In genomic region chr3:62370112-62371031, GRCh38 we compare ENCODE assay signal across 18 cellular contexts.
DNase-seq lines count a peak whose midpoint lies in the region; ATAC-seq and TF ChIP-seq lines count a peak whose summit lies in the region.
"Had no signal": no experiment of that assay in that cellular context is flagged by ENCODE, and none has a peak within 500 bp of the region (broad histone marks: within the 10 kb centered on the region; RNA-seq: fewer than 3 reads in every experiment).

No MANE protein-coding gene starts in this region.

- peaks cover 84% of the 10 kb centered on the region for H3K27me3 Mint-ChIP-seq in stimulated activated naive CD8-positive, alpha-beta T cell treated with anti-CD3 and anti-CD28 coated beads, Interleukin-15, Interleukin-2, amounts not matched to agents 100 ng/mL and 50 ng/mL, for 24 hours

- POLR2A ChIA-PET in RWPE1 (lab: Yijun Ruan, JAX; ENCODE audit: low non-redundant PET) = no interaction called here

- ATAC-seq in stimulated activated naive CD8-positive, alpha-beta T cell treated with anti-CD3 and anti-CD28 coated beads, Interleukin-15, Interleukin-2, amounts not matched to agents 100 U/mL and 50 U/mL, for 24 hours = no peak
- ATAC-seq in HG03469 (IDR thresholded peaks at IDR 0.05; ENCODE audit: unreplicated experiment) = no peak
- ATAC-seq: right cardiac atrium had no signal

- no peak overlapping the region for H3K27ac ChIP-seq in RWPE1
- H3K27ac ChIP-seq: cardiac muscle cell, tibial nerve had no signal

- no peaks in the 10 kb centered on the region for H3K9me3 Mint-ChIP-seq in stimulated activated naive CD8-positive, alpha-beta T cell treated with anti-CD3 and anti-CD28 coated beads, Interleukin-15, Interleukin-2, amounts not matched to agents 100 ng/mL and 50 ng/mL, for 24 hours

- no peak overlapping the region for H3K27ac Mint-ChIP-seq in stimulated activated naive CD8-positive, alpha-beta T cell treated with anti-CD3 and anti-CD28 coated beads, Interleukin-15, Interleukin-2, amounts not matched to agents 100 ng/mL and 50 ng/mL, for 24 hours
- H3K27ac Mint-ChIP-seq: CD4-positive, alpha-beta memory T cell; immature natural killer cell had no signal

- DNase-seq in stimulated activated naive CD8-positive, alpha-beta T cell treated with anti-CD3 and anti-CD28 coated beads, Interleukin-15, Interleukin-2, amounts not matched to agents 100 U/mL and 50 U/mL, for 24 hours = no peak
- DNase-seq in astrocyte of the hippocampus (ENCODE audit: low read depth, low spot score) (peak; percentile 54), iPS-NIHi7 (ENCODE audit: extremely low spot score) (peak; percentile 30), NOMO-1 treated with dmso at 0.1 percent for 144 hours (lab: John Stamatoyannopoulos, UW; ENCODE audit: unreplicated experiment) (no peak), RWPE1 (ENCODE audit: low spot score) (no peak), GM03348 (ENCODE audit: low spot score) (no peak)
- DNase-seq: activated CD4-positive, alpha-beta T cell treated with anti-CD3 and anti-CD28 coated beads, Interleukin-2, amount 50 U/mL, for 1 hour; CD4-positive, alpha-beta memory T cell; immature natural killer cell; KBM-7; NCI-H2029 treated with DMSO at 0.1 percent for 48 hours; right cardiac atrium; RPMI8226; stimulated activated naive CD4-positive, alpha-beta T cell treated with Interleukin-2 at 50 U/mL for 16 hours had no signal

- no peaks in the 10 kb centered on the region for H3K4me1 Mint-ChIP-seq in stimulated activated naive CD8-positive, alpha-beta T cell treated with anti-CD3 and anti-CD28 coated beads, Interleukin-15, Interleukin-2, amounts not matched to agents 100 ng/mL and 50 ng/mL, for 24 hours (ENCODE audit: low read depth)
- H3K4me1 Mint-ChIP-seq: immature natural killer cell had no signal

- peak overlapping the region; percentile 39 for H3K4me3 Mint-ChIP-seq in stimulated activated naive CD8-positive, alpha-beta T cell treated with anti-CD3 and anti-CD28 coated beads, Interleukin-15, Interleukin-2, amounts not matched to agents 100 ng/mL and 50 ng/mL, for 24 hours

- CTCF ChIA-PET in RWPE1 (lab: Yijun Ruan, JAX) = no interaction called here

- H3K36me3 Mint-ChIP-seq in stimulated activated naive CD8-positive, alpha-beta T cell treated with anti-CD3 and anti-CD28 coated beads, Interleukin-15, Interleukin-2, amounts not matched to agents 100 ng/mL and 50 ng/mL, for 24 hours (ENCODE audit: low read depth) = no peaks in the 10 kb centered on the region
- H3K36me3 Mint-ChIP-seq: CD4-positive, alpha-beta memory T cell had no signal

- TF ChIP-seq CTCF in RWPE1 (conservative IDR thresholded peaks at IDR 0.05; ENCODE audit: low read depth) = no peak

Comparison
In these comparisons a context has a peak if more than half of its experiments do, and no peak if none do; other contexts are left out.
1. DNase-seq: peak in astrocyte of the hippocampus (single experiment) and iPS-NIHi7 (single experiment); none in stimulated activated naive CD8-positive, alpha-beta T cell treated with anti-CD3 and anti-CD28 coated beads, Interleukin-15, Interleukin-2, amounts not matched to agents 100 U/mL and 50 U/mL, for 24 hours (single experiment), NOMO-1 treated with dmso at 0.1 percent for 144 hours (single experiment), RWPE1 (single experiment) and GM03348 (single experiment).